ENCODE assay signal across 20 cellular contexts in genomic region chr2:96530144-96530430, GRCh38. TPM values are rescaled to one million over a fixed set of nuclear protein-coding genes. Genes with fewer than 3 reads are reported as not detected.
DNase-seq lines count a peak whose midpoint lies in the region; ATAC-seq and TF ChIP-seq lines count a peak whose summit lies in the region.
"Had no signal": no experiment of that assay in that cellular context is flagged by ENCODE, and none has a peak within 500 bp of the region (broad histone marks: within the 10 kb centered on the region; RNA-seq: fewer than 3 reads in every experiment).

No MANE protein-coding gene starts in this region.

- H2BK120ac ChIP-seq in IMR-90 (ENCODE audit: low read depth, low read length): 0 out of 2 replicates have a peak overlapping the region, but pooled peaks have one; percentile 2

- DNase-seq in activated CD8-positive, alpha-beta memory T cell treated with anti-CD3 and anti-CD28 coated beads, Interleukin-2, amount 10 ng/mL, durations not matched to agents 7 days and 5 days: no peak
- no peak for DNase-seq in activated CD8-positive, alpha-beta memory T cell treated with anti-CD3 and anti-CD28 coated beads, Interleukin-2, amount 50 U/mL, for 48 hours
- DNase-seq in IMR-90 (no peak), endodermal cell (peak; percentile 29), immature natural killer cell (no peak)
- DNase-seq in stimulated activated naive CD8-positive, alpha-beta T cell treated with anti-CD3 and anti-CD28 coated beads, Interleukin-15, amount 100 ng/mL, for 72 hours: no peak
- DNase-seq: activated CD4-positive, alpha-beta T cell treated with anti-CD3 and anti-CD28 coated beads for 1 hour; activated T-cell treated with anti-CD3 and anti-CD28 coated beads, Interleukin-2, amount 50 U/mL, for 1 hour; DMS79; foreskin fibroblast; Kasumi-1; NCI-H1105 treated with DMSO at 0.1 percent for 48 hours; nucleus accumbens; stimulated activated CD4-positive, alpha-beta T cell treated with anti-CD3 and anti-CD28 coated beads, Interleukin-4, amount 100 ng/mL, for 4 hours; upper lobe of left lung had no signal

- intact Hi-C loops in IMR-90 (cut with micrococcal nuclease): no loop called here

- no peak for TF ChIP-seq POLR2A in IMR-90 (IDR thresholded peaks at IDR 0.05; ENCODE audit: low read depth, low read length)

- H4K20me1 ChIP-seq in IMR-90 (ENCODE audit: insufficient read depth, low read length): no peaks in the 10 kb centered on the region

- dilution Hi-C loops in IMR-90 (cut with HindIII; ENCODE audit: low sequenced_read_pairs, unreplicated experiment): no loop called here

- in situ Hi-C loops in IMR-90 (cut with MboI; ENCODE audit: low sequenced_read_pairs): no loop called here

- H4K8ac ChIP-seq in IMR-90 (ENCODE audit: low read depth in 2 of 2, low read length in 2 of 2): no peak overlapping the region

- no peak overlapping the region for H3K14ac ChIP-seq in IMR-90 (replicated peaks; ENCODE audit: low read depth, low read length)

- H2BK15ac ChIP-seq in IMR-90 (ENCODE audit: low read depth, low read length): no peak overlapping the region

- no peak overlapping the region for H3K4me3 ChIP-seq in IMR-90 (ENCODE audit: insufficient read depth, low read depth, low read length)
- no peak overlapping the region for H3K4me3 ChIP-seq in endodermal cell (ENCODE audit: low read length)
- H3K4me3 ChIP-seq: upper lobe of left lung had no signal

- H3K9ac ChIP-seq in IMR-90 (ENCODE audit: low read depth, low read length) (no peak overlapping the region), endodermal cell (ENCODE audit: extremely low read depth, low read length, poor library complexity, severe bottlenecking) (no peak overlapping the region)

- H3K27ac Mint-ChIP-seq in activated CD8-positive, alpha-beta memory T cell treated with anti-CD3 and anti-CD28 coated beads, Interleukin-2, amount 10 ng/mL, durations not matched to agents 7 days and 5 days: peak overlapping the region; percentile 68
- H3K27ac Mint-ChIP-seq in endodermal cell (no peak overlapping the region), immature natural killer cell (peak overlapping the region in 2 of 6 donors; percentile 40 to 84)
- peak overlapping the region in 1 of 2 donors; percentile 95 for H3K27ac Mint-ChIP-seq in stimulated activated naive CD8-positive, alpha-beta T cell treated with anti-CD3 and anti-CD28 coated beads, Interleukin-15, amount 100 ng/mL, for 72 hours

- peak overlapping the region; percentile 47 for H2AK5ac ChIP-seq in IMR-90 (ENCODE audit: low read depth, low read length)

- no peak overlapping the region for H2BK5ac ChIP-seq in IMR-90 (ENCODE audit: low read depth, low read length, poor library complexity, severe bottlenecking)

- no peak overlapping the region for H3K18ac ChIP-seq in IMR-90 (ENCODE audit: low read depth, low read length)

- ATAC-seq in activated CD8-positive, alpha-beta memory T cell treated with anti-CD3 and anti-CD28 coated beads, Interleukin-2, amount 10 ng/mL, durations not matched to agents 7 days and 5 days: no peak
- ATAC-seq in IMR-90 (ENCODE audit: low read depth) (no peak), GM18868 (IDR thresholded peaks at IDR 0.05; ENCODE audit: unreplicated experiment) (no peak), GM18520 (IDR thresholded peaks at IDR 0.05; ENCODE audit: unreplicated experiment) (no peak)
- ATAC-seq in stimulated activated naive CD8-positive, alpha-beta T cell treated with anti-CD3 and anti-CD28 coated beads, Interleukin-15, amount 100 ng/mL, for 72 hours: no peak

- TF ChIP-seq RAD21 in IMR-90 (IDR thresholded peaks at IDR 0.05; ENCODE audit: low read length): no peak

- peak overlapping the region; percentile 23 for H2AK9ac ChIP-seq in IMR-90 (replicated peaks; ENCODE audit: low read depth, low read length, poor library complexity)

- BruUV-seq in IMR-90 (replicated peaks; lab: Mats Ljungman, UMichigan): no TSS peak

- H3K9me1 ChIP-seq in IMR-90 (ENCODE audit: insufficient read depth, low read length): peaks cover 14% of the 10 kb centered on the region

- no peak overlapping the region for H3K4me3 Mint-ChIP-seq in activated CD8-positive, alpha-beta memory T cell treated with anti-CD3 and anti-CD28 coated beads, Interleukin-2, amount 10 ng/mL, durations not matched to agents 7 days and 5 days
- no peak overlapping the region for H3K4me3 Mint-ChIP-seq in endodermal cell
- H3K4me3 Mint-ChIP-seq in stimulated activated naive CD8-positive, alpha-beta T cell treated with anti-CD3 and anti-CD28 coated beads, Interleukin-15, amount 100 ng/mL, for 72 hours: peak overlapping the region; percentile 39 to 68
- H3K4me3 Mint-ChIP-seq in immature natural killer cell: no peak overlapping the region

- H3K27me3 Mint-ChIP-seq in activated CD8-positive, alpha-beta memory T cell treated with anti-CD3 and anti-CD28 coated beads, Interleukin-2, amount 10 ng/mL, durations not matched to agents 7 days and 5 days: no peaks in the 10 kb centered on the region
- H3K27me3 Mint-ChIP-seq in endodermal cell (ENCODE audit: insufficient read depth) (peaks cover 32% of the 10 kb centered on the region), immature natural killer cell (ENCODE audit: low read depth in 3 of 3) (peaks cover 3 to 13% (median 3%) of the 10 kb centered on the region in 3 donors)
- H3K27me3 Mint-ChIP-seq in stimulated activated naive CD8-positive, alpha-beta T cell treated with anti-CD3 and anti-CD28 coated beads, Interleukin-15, amount 100 ng/mL, for 72 hours: no peaks in the 10 kb centered on the region

- no peak overlapping the region for H2BK20ac ChIP-seq in IMR-90 (ENCODE audit: low read depth, low read length)

- no peak for TF ChIP-seq CTCF in IMR-90 (conservative IDR thresholded peaks at IDR 0.05; ENCODE audit: low read depth, low read length)
- no peak for TF ChIP-seq CTCF in endodermal cell (conservative IDR thresholded peaks at IDR 0.05)

- H4K91ac ChIP-seq in IMR-90 (ENCODE audit: insufficient read depth, low read depth, low read length): no peak overlapping the region

- no peaks in the 10 kb centered on the region for H3K36me3 ChIP-seq in IMR-90 (ENCODE audit: control insufficient read depth, insufficient read depth, low read length)
- H3K36me3 ChIP-seq in endodermal cell (ENCODE audit: control insufficient read depth, insufficient read depth, low read length): no peaks in the 10 kb centered on the region
- H3K36me3 ChIP-seq: upper lobe of left lung had no signal

- peaks cover 87% of the 10 kb centered on the region for H3K4me1 Mint-ChIP-seq in activated CD8-positive, alpha-beta memory T cell treated with anti-CD3 and anti-CD28 coated beads, Interleukin-2, amount 10 ng/mL, durations not matched to agents 7 days and 5 days
- peaks cover 3% of the 10 kb centered on the region for H3K4me1 Mint-ChIP-seq in endodermal cell
- H3K4me1 Mint-ChIP-seq in stimulated activated naive CD8-positive, alpha-beta T cell treated with anti-CD3 and anti-CD28 coated beads, Interleukin-15, amount 100 ng/mL, for 72 hours: peaks cover 85% of the 10 kb centered on the region
- peaks cover 35 to 41% of the 10 kb centered on the region in 2 donors for H3K4me1 Mint-ChIP-seq in immature natural killer cell

- H4K5ac ChIP-seq in IMR-90 (ENCODE audit: low read depth, low read length): no peak overlapping the region

- H3K36me3 Mint-ChIP-seq in activated CD8-positive, alpha-beta memory T cell treated with anti-CD3 and anti-CD28 coated beads, Interleukin-2, amount 10 ng/mL, durations not matched to agents 7 days and 5 days: no peaks in the 10 kb centered on the region
- H3K36me3 Mint-ChIP-seq in endodermal cell (ENCODE audit: low read depth) (no peaks in the 10 kb centered on the region), immature natural killer cell (no peaks in the 10 kb centered on the region)

- H3K56ac ChIP-seq in IMR-90 (ENCODE audit: extremely low read depth, insufficient read depth, low read length): no peak overlapping the region

- POLR2A ChIA-PET in IMR-90 (lab: Charles Lee; ENCODE audit: unreplicated experiment): interaction anchor here (0.6 kb wide), 1 partner anchor 200 kb away, joined by 12 read pairs; no protein-coding TSS in a partner anchor

- H2AFZ ChIP-seq in IMR-90 (replicated peaks; ENCODE audit: low read length, poor library complexity): no peak overlapping the region

- no peaks in the 10 kb centered on the region; a peak in 1 of 4 replicates for H3K79me1 ChIP-seq in IMR-90 (ENCODE audit: low read depth in 1 of 2, low read length in 2 of 2)

- peaks cover 7% of the 10 kb centered on the region for H3K27me3 ChIP-seq in IMR-90 (ENCODE audit: control insufficient read depth, insufficient read depth, low read length)
- peaks cover 19% of the 10 kb centered on the region for H3K27me3 ChIP-seq in endodermal cell (ENCODE audit: control insufficient read depth, insufficient read depth, low read length, poor library complexity, severe bottlenecking)
- H3K27me3 ChIP-seq: upper lobe of left lung had no signal

- CTCF ChIA-PET in activated CD8-positive, alpha-beta memory T cell treated with anti-CD3 and anti-CD28 coated beads, Interleukin-2, amount 10 ng/mL, durations not matched to agents 7 days and 5 days (lab: Charles Lee): interaction anchor here (1.4 to 7.6 kb wide), 4 partner anchors 9 to 122 kb away, joined by 4 to 70 read pairs (median 11); partner anchors contain the start of gene ARID5A
- CTCF ChIA-PET in IMR-90 (lab: Yijun Ruan, JAX): no interaction called here

- no peaks in the 10 kb centered on the region for H3K9me3 Mint-ChIP-seq in activated CD8-positive, alpha-beta memory T cell treated with anti-CD3 and anti-CD28 coated beads, Interleukin-2, amount 10 ng/mL, durations not matched to agents 7 days and 5 days (ENCODE audit: low read depth)
- H3K9me3 Mint-ChIP-seq in endodermal cell: no peaks in the 10 kb centered on the region
- no peaks in the 10 kb centered on the region for H3K9me3 Mint-ChIP-seq in stimulated activated naive CD8-positive, alpha-beta T cell treated with anti-CD3 and anti-CD28 coated beads, Interleukin-15, amount 100 ng/mL, for 72 hours
- no peaks in the 10 kb centered on the region for H3K9me3 Mint-ChIP-seq in immature natural killer cell

- no peak overlapping the region for H3K4me2 ChIP-seq in IMR-90 (ENCODE audit: low read depth, low read length)

- H3K27ac ChIP-seq in IMR-90 (ENCODE audit: insufficient read depth, low read length) (no peak overlapping the region), endodermal cell (ENCODE audit: low read depth, low read length) (no peak overlapping the region)

- H3K4me1 ChIP-seq in IMR-90 (ENCODE audit: control insufficient read depth, insufficient read depth, low read length) (peaks cover 44% of the 10 kb centered on the region), endodermal cell (ENCODE audit: control insufficient read depth, insufficient read depth, low read length) (no peaks in the 10 kb centered on the region)

- peak overlapping the region; percentile 18; the same call in 1 of the 2 replicates for H3K4ac ChIP-seq in IMR-90 (ENCODE audit: low read depth, low read length)

- no CpG with 5 or more reads among the region's 6 CpGs for WGBS in IMR-90 (ENCODE audit: extremely low coverage in 2 of 2, insufficient read length in 1 of 2), 2 experiments
- WGBS in endodermal cell (ENCODE audit: insufficient coverage in 1 of 2, insufficient read length in 1 of 2), 2 experiments: 82 to 96% methylated on average over 5 to 6 of the region's 6 CpGs

- H3K9me3 ChIP-seq in IMR-90 (ENCODE audit: control insufficient read depth, insufficient read depth, low read length) (no peaks in the 10 kb centered on the region), endodermal cell (ENCODE audit: control insufficient read depth, low read length) (no peaks in the 10 kb centered on the region)
- H3K9me3 ChIP-seq: upper lobe of left lung had no signal

- H3K23ac ChIP-seq in IMR-90 (ENCODE audit: low read depth, low read length): no peak overlapping the region

RNA-seq across cellular contexts. Expression of gene ARID5A, which starts 6.5 kb away (rescaled TPM):
- 10 to 100 TPM; 57.9 to 70.5 TPM for total RNA-seq in activated CD8-positive, alpha-beta memory T cell treated with anti-CD3 and anti-CD28 coated beads, Interleukin-2, amount 10 ng/mL, durations not matched to agents 7 days and 5 days
- total RNA-seq in IMR-90 (2012; rRNA removed) (2.2 and 2.3 TPM in 2 replicates), endodermal cell (1 to 10 TPM; 1.8 to 3.5 TPM)
- polyA plus RNA-seq in IMR-90 (2012; rRNA removed) (6.7 and 7.2 TPM in 2 replicates), immature natural killer cell (100 to 1,000 TPM in 1 of 3 donors, 10 to 100 TPM in 2; 77.1 to 204 (median 82.7) TPM)
- polyA plus RNA-seq in IMR-90 (2012; cell fraction: cytosol; rRNA removed): 4.4 and 7.1 TPM in 2 replicates
- 9.5 and 20.2 TPM in 2 replicates for polyA plus RNA-seq in IMR-90 (2012; cell fraction: nucleus; rRNA removed; ENCODE audit: low replicate concordance)
- polyA plus RNA-seq in endodermal cell (2013, experiment 1 of 2): 6.4 TPM
- 6.9 TPM for polyA plus RNA-seq in endodermal cell (2013, experiment 2 of 2)

RNA-seq across cellular contexts. Expression of gene NEURL3, which starts 24.9 kb away (rescaled TPM):
- under 1 TPM; 0.38 to 0.52 TPM for total RNA-seq in activated CD8-positive, alpha-beta memory T cell treated with anti-CD3 and anti-CD28 coated beads, Interleukin-2, amount 10 ng/mL, durations not matched to agents 7 days and 5 days
- not detected in 2 replicates for total RNA-seq in IMR-90 (2012; rRNA removed)
- not detected in 2 replicates for polyA plus RNA-seq in IMR-90 (2012; rRNA removed)
- polyA plus RNA-seq in IMR-90 (2012; cell fraction: cytosol; rRNA removed): not detected in 2 replicates
- 0.06 TPM in 1 of 2 replicates, not detected in the other for polyA plus RNA-seq in IMR-90 (2012; cell fraction: nucleus; rRNA removed; ENCODE audit: low replicate concordance)
- not detected for total RNA-seq in endodermal cell
- polyA plus RNA-seq in endodermal cell (2013, experiment 1 of 2): not detected
- polyA plus RNA-seq in endodermal cell (2013, experiment 2 of 2): not detected
- polyA plus RNA-seq in immature natural killer cell: not detected
- total RNA-seq: A673, SK-MEL-5 had no signal
- polyA plus RNA-seq: CD14-positive monocyte had no signal

Comparison
In these comparisons a context has a peak if more than half of its experiments do, and no peak if none do; other contexts are left out.
1. H3K4me3 Mint-ChIP-seq: peak in stimulated activated naive CD8-positive, alpha-beta T cell treated with anti-CD3 and anti-CD28 coated beads, Interleukin-15, amount 100 ng/mL, for 72 hours (2 of 2); none in activated CD8-positive, alpha-beta memory T cell treated with anti-CD3 and anti-CD28 coated beads, Interleukin-2, amount 10 ng/mL, durations not matched to agents 7 days and 5 days (single experiment), endodermal cell (single experiment) and immature natural killer cell (0 of 5).
2. RNA of gene ARID5A, which starts 6.5 kb away (total RNA-seq): 57.9 to 70.5 TPM in activated CD8-positive, alpha-beta memory T cell treated with anti-CD3 and anti-CD28 coated beads, Interleukin-2, amount 10 ng/mL, durations not matched to agents 7 days and 5 days; 1.8 to 3.5 TPM in endodermal cell and 2.2 to 2.3 TPM in IMR-90; every median in the first group is over 10 times any median in the second.